In the genomic region with DNA sequence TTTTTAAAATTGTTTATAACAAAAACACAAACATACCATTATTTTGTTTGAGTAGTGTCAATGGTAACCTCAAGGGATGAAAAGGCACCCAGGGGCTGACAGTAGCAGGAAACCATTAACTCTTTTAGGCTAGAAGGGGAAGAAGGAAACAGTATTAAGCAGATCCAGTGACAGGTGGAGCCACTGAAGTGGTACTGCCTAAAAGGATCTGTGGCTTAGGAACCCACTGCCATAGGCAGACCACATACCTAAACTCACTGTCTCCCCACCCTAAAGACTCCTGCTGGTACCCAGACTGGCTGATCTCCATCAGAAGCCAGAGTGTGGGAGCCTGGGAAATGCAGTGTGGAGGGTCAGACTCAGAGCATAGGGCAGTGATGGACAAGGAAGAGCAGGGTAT, we compare ENCODE assay signal across 22 cellular contexts. TPM values are rescaled to one million over a fixed set of nuclear protein-coding genes. Genes with fewer than 3 reads are reported as not detected.
DNase-seq lines count a peak whose midpoint lies in the region; ATAC-seq and TF ChIP-seq lines count a peak whose summit lies in the region.
"Had no signal": no experiment of that assay in that cellular context is flagged by ENCODE, and none has a peak within 500 bp of the region (broad histone marks: within the 10 kb centered on the region; RNA-seq: fewer than 3 reads in every experiment).

No MANE protein-coding gene starts in this region.

- TF ChIP-seq CTCF in endodermal cell (conservative IDR thresholded peaks at IDR 0.05): no peak

- no peaks in the 10 kb centered on the region for H3K9me3 ChIP-seq in endodermal cell (ENCODE audit: control insufficient read depth, low read length)
- H3K9me3 ChIP-seq: A549 had no signal

- ATAC-seq in activated T-cell treated with anti-CD3 and anti-CD28 coated beads, Interleukin-2, amount 50 U/mL, for 4 hours: no peak
- no peak for ATAC-seq in SK-N-SH treated with all-trans-retinoic acid at 6 μM for 48 hours
- ATAC-seq: A549, GM12878 had no signal

- H3K27me3 Mint-ChIP-seq in activated T-cell treated with anti-CD3 and anti-CD28 coated beads, Interleukin-2, amount 50 U/mL, for 4 hours (ENCODE audit: low read depth): no peaks in the 10 kb centered on the region
- no peaks in the 10 kb centered on the region for H3K27me3 Mint-ChIP-seq in activated T-cell treated with anti-CD3 and anti-CD28 coated beads, Interleukin-2, amount 50 U/mL, for 24 hours
- no peaks in the 10 kb centered on the region for H3K27me3 Mint-ChIP-seq in endodermal cell (ENCODE audit: insufficient read depth)

- H3K36me3 Mint-ChIP-seq in activated T-cell treated with anti-CD3 and anti-CD28 coated beads, Interleukin-2, amount 50 U/mL, for 4 hours (ENCODE audit: insufficient read depth): peaks cover 19% of the 10 kb centered on the region
- peaks cover 34% of the 10 kb centered on the region for H3K36me3 Mint-ChIP-seq in activated T-cell treated with anti-CD3 and anti-CD28 coated beads, Interleukin-2, amount 50 U/mL, for 24 hours (ENCODE audit: low read depth)
- no peaks in the 10 kb centered on the region for H3K36me3 Mint-ChIP-seq in endodermal cell (ENCODE audit: low read depth)

- no peak for DNase-seq in activated T-cell treated with anti-CD3 and anti-CD28 coated beads, Interleukin-2, amount 50 U/mL, for 4 hours
- DNase-seq in activated T-cell treated with anti-CD3 and anti-CD28 coated beads, Interleukin-2, amount 50 U/mL, for 24 hours: no peak
- DNase-seq in Jurkat, Clone E6-1 (ENCODE audit: low read depth, low spot score): peak; percentile 28
- peak; percentile 49 for DNase-seq in endodermal cell
- DNase-seq in activated naive CD4-positive, alpha-beta T cell treated with anti-CD3 and anti-CD28 coated beads, Interleukin-2, amount 50 U/mL, for 16 hours: no peak
- no peak for DNase-seq in NCI-H2107 treated with DMSO at 0.1 percent for 48 hours (lab: John Stamatoyannopoulos, UW; ENCODE audit: unreplicated experiment)
- DNase-seq: EL, GM23248, HCEC 1CT, NCI-H1048, NCI-H1436 treated with DMSO at 0.1 percent for 48 hours, NCI-H2029, NCI-H2171 treated with DMSO at 0.1 percent for 48 hours, NCI-H446, NCI-H69, Right ventricle myocardium superior had no signal

- no peaks in the 10 kb centered on the region for H3K9me3 Mint-ChIP-seq in activated T-cell treated with anti-CD3 and anti-CD28 coated beads, Interleukin-2, amount 50 U/mL, for 4 hours
- H3K9me3 Mint-ChIP-seq in activated T-cell treated with anti-CD3 and anti-CD28 coated beads, Interleukin-2, amount 50 U/mL, for 24 hours: no peaks in the 10 kb centered on the region
- peaks cover 2% of the 10 kb centered on the region for H3K9me3 Mint-ChIP-seq in endodermal cell

- peaks cover 20% of the 10 kb centered on the region for H3K4me1 Mint-ChIP-seq in activated T-cell treated with anti-CD3 and anti-CD28 coated beads, Interleukin-2, amount 50 U/mL, for 4 hours (ENCODE audit: low read depth)
- peaks cover 25% of the 10 kb centered on the region for H3K4me1 Mint-ChIP-seq in activated T-cell treated with anti-CD3 and anti-CD28 coated beads, Interleukin-2, amount 50 U/mL, for 24 hours (ENCODE audit: low read depth)
- peaks cover 7% of the 10 kb centered on the region for H3K4me1 Mint-ChIP-seq in endodermal cell

- no peaks in the 10 kb centered on the region for H3K27me3 ChIP-seq in endodermal cell (ENCODE audit: control insufficient read depth, insufficient read depth, low read length, poor library complexity, severe bottlenecking)

- H3K4me3 ChIP-seq in Jurkat, Clone E6-1 (ENCODE audit: low read length): no peak overlapping the region
- no peak overlapping the region for H3K4me3 ChIP-seq in endodermal cell (ENCODE audit: low read length)
- H3K4me3 ChIP-seq: A549, GM12878, GM23248 had no signal

- no peaks in the 10 kb centered on the region for H3K36me3 ChIP-seq in endodermal cell (ENCODE audit: control insufficient read depth, insufficient read depth, low read length)

- H3K27ac ChIP-seq in endodermal cell (ENCODE audit: low read depth, low read length): no peak overlapping the region
- H3K27ac ChIP-seq: A549, GM23248 had no signal

- no peak overlapping the region for H3K9ac ChIP-seq in endodermal cell (ENCODE audit: extremely low read depth, low read length, poor library complexity, severe bottlenecking)
- H3K9ac ChIP-seq: GM23248 had no signal

- H3K4me3 Mint-ChIP-seq in activated T-cell treated with anti-CD3 and anti-CD28 coated beads, Interleukin-2, amount 50 U/mL, for 4 hours: peak overlapping the region; percentile 20
- no peak overlapping the region for H3K4me3 Mint-ChIP-seq in activated T-cell treated with anti-CD3 and anti-CD28 coated beads, Interleukin-2, amount 50 U/mL, for 24 hours
- H3K4me3 Mint-ChIP-seq in endodermal cell: no peak overlapping the region

- H3K27ac Mint-ChIP-seq in activated T-cell treated with anti-CD3 and anti-CD28 coated beads, Interleukin-2, amount 50 U/mL, for 24 hours: no peak overlapping the region
- no peak overlapping the region for H3K27ac Mint-ChIP-seq in endodermal cell

- no peaks in the 10 kb centered on the region for H3K4me1 ChIP-seq in endodermal cell (ENCODE audit: control insufficient read depth, insufficient read depth, low read length)
- H3K4me1 ChIP-seq: A549 had no signal

TF ChIP-seq in SK-N-SH treated with all-trans-retinoic acid at 6 μM for 48 hours, 23 proteins besides CTCF, POLR2A, EP300 and RAD21 (continues in another document):
- TF ChIP-seq ZNF8 (CRISPR knock-in tag; IDR thresholded peaks at IDR 0.05) (no peak), ARNTL (CRISPR knock-in tag; IDR thresholded peaks at IDR 0.05; ENCODE audit: borderline replicate concordance, low read depth) (no peak), CSDC2 (CRISPR knock-in tag; IDR thresholded peaks at IDR 0.05) (no peak), PPARA (CRISPR knock-in tag; IDR thresholded peaks at IDR 0.05; ENCODE audit: borderline replicate concordance) (no peak), TCF4 (CRISPR knock-in tag; IDR thresholded peaks at IDR 0.05; ENCODE audit: borderline replicate concordance) (no peak), ESRRG (CRISPR knock-in tag; IDR thresholded peaks at IDR 0.05) (no peak), ZFP3 (CRISPR knock-in tag; IDR thresholded peaks at IDR 0.05) (no peak), ZNF70 (CRISPR knock-in tag; IDR thresholded peaks at IDR 0.05) (no peak), TOX (CRISPR knock-in tag; IDR thresholded peaks at IDR 0.05; ENCODE audit: borderline replicate concordance) (no peak), SNAI2 (CRISPR knock-in tag; IDR thresholded peaks at IDR 0.05) (no peak), OSR1 (CRISPR knock-in tag; IDR thresholded peaks at IDR 0.05) (no peak), ZFP30 (CRISPR knock-in tag; IDR thresholded peaks at IDR 0.05) (no peak), ZNF565 (CRISPR knock-in tag; conservative IDR thresholded peaks at IDR 0.05; ENCODE audit: low read depth) (no peak), BACH2 (CRISPR knock-in tag; IDR thresholded peaks at IDR 0.05; ENCODE audit: borderline replicate concordance) (no peak), GLIS3 (CRISPR knock-in tag; IDR thresholded peaks at IDR 0.05) (no peak), POU6F1 (CRISPR knock-in tag; IDR thresholded peaks at IDR 0.05; ENCODE audit: borderline replicate concordance, low read depth) (no peak)
- TF ChIP-seq, protein P1, sequence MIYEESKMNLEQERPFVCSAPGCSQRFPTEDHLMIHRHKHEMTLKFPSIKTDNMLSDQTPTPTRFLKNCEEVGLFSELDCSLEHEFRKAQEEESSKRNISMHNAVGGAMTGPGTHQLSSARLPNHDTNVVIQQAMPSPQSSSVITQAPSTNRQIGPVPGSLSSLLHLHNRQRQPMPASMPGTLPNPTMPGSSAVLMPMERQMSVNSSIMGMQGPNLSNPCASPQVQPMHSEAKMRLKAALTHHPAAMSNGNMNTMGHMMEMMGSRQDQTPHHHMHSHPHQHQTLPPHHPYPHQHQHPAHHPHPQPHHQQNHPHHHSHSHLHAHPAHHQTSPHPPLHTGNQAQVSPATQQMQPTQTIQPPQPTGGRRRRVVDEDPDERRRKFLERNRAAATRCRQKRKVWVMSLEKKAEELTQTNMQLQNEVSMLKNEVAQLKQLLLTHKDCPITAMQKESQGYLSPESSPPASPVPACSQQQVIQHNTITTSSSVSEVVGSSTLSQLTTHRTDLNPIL (CRISPR knock-in tag; IDR thresholded peaks at IDR 0.05; ENCODE audit: low read depth): no peak

RNA-seq across cellular contexts. Expression of gene RLN1, which starts 13.5 kb away (rescaled TPM):
- total RNA-seq in activated T-cell treated with anti-CD3 and anti-CD28 coated beads, Interleukin-2, amount 50 U/mL, for 4 hours: under 1 TPM in 2 of 3 donors, not detected in 1; 0.50 to 0.54 TPM
- polyA plus RNA-seq in Jurkat, Clone E6-1 (2012; ENCODE audit: insufficient read depth, insufficient read length): not detected
- total RNA-seq in endodermal cell: under 1 TPM; 0.97 to 0.99 TPM
- polyA plus RNA-seq in endodermal cell (2013, experiment 1 of 2): 0.64 TPM
- polyA plus RNA-seq in endodermal cell (2013, experiment 2 of 2): not detected
- total RNA-seq: GM23248, HT1080, MCF 10A had no signal
- polyA plus RNA-seq: BJ, GM23248 had no signal

RNA-seq across cellular contexts. Expression of gene RLN2, which starts 21.7 kb away (rescaled TPM):
- total RNA-seq in activated T-cell treated with anti-CD3 and anti-CD28 coated beads, Interleukin-2, amount 50 U/mL, for 4 hours: 1 to 10 TPM in 1 of 3 donors, under 1 TPM in 2; 0.60 to 1.6 (median 0.76) TPM
- not detected for polyA plus RNA-seq in Jurkat, Clone E6-1 (2012; ENCODE audit: insufficient read depth, insufficient read length)
- 1 to 10 TPM; 2.3 to 7.9 TPM for total RNA-seq in endodermal cell
- 1.7 TPM for polyA plus RNA-seq in endodermal cell (2013, experiment 1 of 2)
- 2.6 TPM for polyA plus RNA-seq in endodermal cell (2013, experiment 2 of 2)
- total RNA-seq: GM23248, HT1080, MCF 10A, Right ventricle myocardium superior had no signal
- polyA plus RNA-seq: BJ, GM23248 had no signal

Comparison
In these comparisons a context has a peak if more than half of its experiments do, and no peak if none do; other contexts are left out.
1. DNase-seq: peak in Jurkat, Clone E6-1 (single experiment) and endodermal cell (single experiment); none in activated T-cell treated with anti-CD3 and anti-CD28 coated beads, Interleukin-2, amount 50 U/mL, for 4 hours (single experiment), activated T-cell treated with anti-CD3 and anti-CD28 coated beads, Interleukin-2, amount 50 U/mL, for 24 hours (single experiment), activated naive CD4-positive, alpha-beta T cell treated with anti-CD3 and anti-CD28 coated beads, Interleukin-2, amount 50 U/mL, for 16 hours (single experiment) and NCI-H2107 treated with DMSO at 0.1 percent for 48 hours (single experiment).